8 cellular contexts compared by ENCODE assay signal in the genomic region with DNA sequence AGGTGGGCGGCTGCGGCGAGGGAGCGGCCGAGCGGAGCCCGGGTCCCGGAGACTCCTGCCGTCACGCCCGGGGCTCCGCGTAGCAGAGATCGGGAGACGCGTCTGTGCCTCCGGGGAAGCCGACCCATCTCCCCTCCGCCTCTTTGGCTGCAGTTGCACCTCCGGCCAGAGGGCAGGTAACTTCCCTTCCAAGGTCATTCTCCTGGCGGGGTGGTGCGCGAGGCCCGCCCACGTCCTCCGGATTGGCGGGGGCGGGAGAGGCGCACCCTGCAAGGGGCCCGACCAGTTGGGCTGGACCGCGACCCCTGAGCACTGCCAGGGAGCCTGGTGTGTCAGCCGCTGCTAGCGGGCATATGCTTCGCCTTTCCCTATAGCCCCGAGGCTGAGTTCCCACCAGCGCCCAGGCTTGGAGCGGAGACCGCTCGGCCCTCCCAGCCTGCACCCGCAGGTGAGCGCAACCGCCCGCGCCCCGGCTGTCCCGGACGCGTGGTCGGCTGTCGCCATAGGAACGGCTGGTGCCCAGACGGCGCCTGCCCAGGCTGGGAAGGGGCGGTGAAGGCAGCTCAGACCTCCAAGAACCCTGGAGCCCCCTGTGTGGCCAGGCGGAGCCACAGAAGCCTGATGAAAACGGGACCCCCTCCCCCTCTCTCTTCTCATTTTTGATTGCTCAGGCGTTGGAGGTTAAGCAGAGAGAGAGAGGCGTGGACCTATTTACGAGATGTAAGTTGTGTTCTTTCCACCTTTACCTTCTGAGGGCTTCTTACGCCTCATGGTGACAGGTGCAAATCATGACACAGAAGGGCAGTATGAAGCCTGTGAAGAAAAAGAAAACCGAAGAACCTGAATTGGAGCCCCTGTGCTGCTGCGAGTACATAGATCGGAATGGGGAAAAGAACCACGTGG. TPM values are rescaled to one million over a fixed set of nuclear protein-coding genes. Genes with fewer than 3 reads are reported as not detected.
A peak's percentile ranks its signal among the peaks of the same experiment; 100 is the strongest.
DNase-seq lines count a peak whose midpoint lies in the region; ATAC-seq and TF ChIP-seq lines count a peak whose summit lies in the region.

No MANE protein-coding gene starts in this region.

- CTCF ChIA-PET in OCI-LY7 (lab: Charles Lee; ENCODE audit: unreplicated experiment): no interaction called here

- H4K20me1 ChIP-seq in BLaER1 treated with 17β-estradiol and CSF1 and Interleukin-3, amounts not matched to agents 10 nM and 100 nM: peaks cover 0 to 7% (median 0%) of the 10 kb centered on the region in 11 experiments; a peak in 2 of 22 replicates
- no peaks in the 10 kb centered on the region for H4K20me1 ChIP-seq in OCI-LY7 (ENCODE audit: insufficient read depth, low read length)

- peak overlapping the region; percentile 79 for H2AFZ ChIP-seq in OCI-LY7 (ENCODE audit: low read length)

- H3K79me2 ChIP-seq in OCI-LY7 (ENCODE audit: insufficient read depth, low read depth, low read length): peaks cover 24% of the 10 kb centered on the region; the same call in 1 of the 2 replicates

- ATAC-seq in GM19043 (IDR thresholded peaks at IDR 0.05; ENCODE audit: low read depth, unreplicated experiment) (peak; percentile 44), HG03175 (IDR thresholded peaks at IDR 0.05; ENCODE audit: unreplicated experiment) (peak; percentile 56), left cardiac atrium (peak; percentile 32 to 55)

- H3K4me1 ChIP-seq in BLaER1 treated with 17β-estradiol and CSF1 and Interleukin-3, amounts not matched to agents 10 nM and 100 nM: peaks cover under 1 to 20% (median 13%) of the 10 kb centered on the region in 10 experiments; a peak in 18 of 20 replicates
- peaks cover 27% of the 10 kb centered on the region for H3K4me1 ChIP-seq in OCI-LY7 (ENCODE audit: insufficient read depth, low read length, poor library complexity, severe bottlenecking)

- H3K27me3 ChIP-seq in BLaER1 treated with 17β-estradiol and CSF1 and Interleukin-3, amounts not matched to agents 10 nM and 100 nM: peaks cover 14 to 39% (median 24%) of the 10 kb centered on the region in 11 experiments; a peak in 20 of 22 replicates

- no TSS peak for BruUV-seq in OCI-LY7 (replicated peaks; lab: Mats Ljungman, UMichigan)

- 0 out of 22 replicates have a peak, but pooled peaks cover 0 to 4% (median 0%) of the 10 kb centered on the region in 11 experiments for H3K9me3 ChIP-seq in BLaER1 treated with 17β-estradiol and CSF1 and Interleukin-3, amounts not matched to agents 10 nM and 100 nM (replicated peaks in 1 of 11)
- no peaks in the 10 kb centered on the region for H3K9me3 ChIP-seq in OCI-LY7 (ENCODE audit: low read length)

- POLR2A ChIA-PET in OCI-LY7 (lab: Charles Lee): no interaction called here

- H3K4me2 ChIP-seq in BLaER1 treated with 17β-estradiol and CSF1 and Interleukin-3, amounts not matched to agents 10 nM and 100 nM: peak overlapping the region; percentile 99 to 100 (median 99)
- peak overlapping the region; percentile 67 for H3K4me2 ChIP-seq in OCI-LY7 (ENCODE audit: low read length)

- no peak for TF ChIP-seq CTCF in OCI-LY7 (conservative IDR thresholded peaks at IDR 0.05; ENCODE audit: low read length)

- H3K27ac ChIP-seq in BLaER1 treated with 17β-estradiol and CSF1 and Interleukin-3, amounts not matched to agents 10 nM and 100 nM: peak overlapping the region in 10 of 11 experiments; percentile 16 to 65 (median 54); a peak in 18 of 22 replicates
- H3K27ac ChIP-seq in OCI-LY7 (ENCODE audit: low read depth, low read length, poor library complexity, severe bottlenecking): peak overlapping the region; percentile 58

- DNase-seq in OCI-LY7 (ENCODE audit: low spot score) (peak; percentile 77), left cardiac atrium (peak; percentile 34), retina (peak; percentile 79), GDM1 (lab: John Stamatoyannopoulos, UW) (no peak)
- peak; percentile 29 for DNase-seq in activated naive CD4-positive, alpha-beta T cell treated with anti-CD3 and anti-CD28 coated beads, Interleukin-2, amount 50 U/mL, for 16 hours

- intact Hi-C loops in OCI-LY7 (cut with micrococcal nuclease; ENCODE audit: unreplicated experiment): loop anchor here (1.0 to 5.0 kb wide), 5 partner anchors 57 to 505 kb away; a partner anchor contains a TSS
- intact Hi-C loops in left cardiac atrium (cut with DNase I): no loop called here

- H3K9me2 ChIP-seq in OCI-LY7 (ENCODE audit: insufficient read depth, low read length): no peaks in the 10 kb centered on the region

- H3K4me3 ChIP-seq in BLaER1 treated with 17β-estradiol and CSF1 and Interleukin-3, amounts not matched to agents 10 nM and 100 nM: peak overlapping the region; percentile 74 to 87 (median 78)
- H3K4me3 ChIP-seq in OCI-LY7 (ENCODE audit: low read depth, low read length, poor library complexity, severe bottlenecking): peak overlapping the region; percentile 84

- 0 out of 22 replicates have a peak, but pooled peaks cover 0 to 5% (median 0%) of the 10 kb centered on the region in 11 experiments for H3K36me3 ChIP-seq in BLaER1 treated with 17β-estradiol and CSF1 and Interleukin-3, amounts not matched to agents 10 nM and 100 nM
- H3K36me3 ChIP-seq in OCI-LY7 (ENCODE audit: insufficient read depth, low read length): peaks cover 35% of the 10 kb centered on the region

- H3K9ac ChIP-seq in BLaER1 treated with 17β-estradiol and CSF1 and Interleukin-3, amounts not matched to agents 10 nM and 100 nM: peak overlapping the region; percentile 49 to 79 (median 69)

RNA-seq across cellular contexts. Expression of a gene that starts 0.5 kb away (rescaled TPM):
- total RNA-seq in OCI-LY7 (2014; rRNA removed; shearing (Covaris generic)): 36.9 and 37.5 TPM in 2 replicates
- total RNA-seq in OCI-LY7 (2022) (44.4 and 51.9 TPM in 2 replicates), left cardiac atrium (1 to 10 TPM; 2.2 TPM)

Comparison
In these comparisons a context has a peak if more than half of its experiments do, and no peak if none do; other contexts are left out.
1. RNA of a gene that starts 0.5 kb away (total RNA-seq): 36.9 to 51.9 TPM in OCI-LY7; 2.2 TPM in left cardiac atrium; every median in the first group is over 10 times any median in the second.
2. Peak in every context shown above with its lines, with median percentiles within 50 percentile points of each other: ATAC-seq.